Comparison of ENCODE assay signal across 21 cellular contexts in the genomic region with DNA sequence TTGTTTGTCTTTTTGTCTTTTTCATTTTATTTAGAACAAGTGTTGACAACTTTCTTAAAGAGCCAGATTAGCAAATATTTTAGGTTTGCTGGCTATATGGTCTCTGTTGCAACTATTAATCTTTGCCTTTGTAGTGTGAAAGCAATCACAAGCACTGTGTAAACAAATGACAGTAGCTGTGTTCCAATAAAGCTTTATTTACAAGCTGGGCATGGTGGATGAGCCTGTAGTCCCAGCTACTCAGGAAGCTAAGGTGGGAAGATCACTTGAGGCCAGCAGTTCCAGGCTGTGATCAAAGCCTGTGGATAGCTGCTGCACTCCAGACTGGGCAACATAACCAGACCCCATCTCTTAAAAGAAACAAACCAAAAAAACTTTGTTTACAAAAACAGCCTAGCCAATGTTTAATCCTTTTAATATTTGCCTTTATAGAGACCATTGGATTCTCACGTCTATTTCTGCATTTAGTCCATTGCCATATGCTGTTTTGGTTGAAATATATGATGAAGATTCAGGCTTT. TPM values are rescaled to one million over a fixed set of nuclear protein-coding genes. Genes with fewer than 3 reads are reported as not detected.
DNase-seq lines count a peak whose midpoint lies in the region; ATAC-seq, FAIRE-seq and TF ChIP-seq lines count a peak whose summit lies in the region.
"Had no signal": no experiment of that assay in that cellular context is flagged by ENCODE, and none has a peak within 500 bp of the region (broad histone marks: within the 10 kb centered on the region; RNA-seq: fewer than 3 reads in every experiment).

No MANE protein-coding gene starts in this region.

- no peak overlapping the region for H3K27ac Mint-ChIP-seq in activated CD4-positive, alpha-beta T cell treated with anti-CD3 and anti-CD28 coated beads, Interleukin-2, amount 10 ng/mL, durations not matched to agents 24 days and 14 days
- no peak overlapping the region for H3K27ac Mint-ChIP-seq in astrocyte (ENCODE audit: unreplicated experiment)
- H3K27ac Mint-ChIP-seq in neural crest cell (ENCODE audit: unreplicated experiment) = no peak overlapping the region

- intact Hi-C loops in activated CD4-positive, alpha-beta T cell treated with anti-CD3 and anti-CD28 coated beads, Interleukin-2, amount 10 ng/mL, durations not matched to agents 24 days and 14 days (cut with micrococcal nuclease) = loop anchor here (5.0 to 10.0 kb wide), 3 partner anchors 103 to 1050 kb away; partner anchors contain the start of genes PDZD2, SUB1 and ZFR

- H3K36me3 ChIP-seq in Loucy (ENCODE audit: insufficient read depth, low read length) = peaks cover 17% of the 10 kb centered on the region
- peaks cover 24% of the 10 kb centered on the region for H3K36me3 ChIP-seq in astrocyte (ENCODE audit: insufficient read depth, low read length)
- peaks cover 0 to 57% of the 10 kb centered on the region in 2 donors for H3K36me3 ChIP-seq in gastroesophageal sphincter

- ATAC-seq in gastroesophageal sphincter = no peak
- no peak for ATAC-seq in HG03159 (IDR thresholded peaks at IDR 0.05; ENCODE audit: unreplicated experiment)
- ATAC-seq: A549, left cardiac atrium had no signal

- H3K4me3 Mint-ChIP-seq in activated CD4-positive, alpha-beta T cell treated with anti-CD3 and anti-CD28 coated beads, Interleukin-2, amount 10 ng/mL, durations not matched to agents 24 days and 14 days = peak overlapping the region; percentile 91
- H3K4me3 Mint-ChIP-seq in astrocyte (ENCODE audit: unreplicated experiment) (peak overlapping the region; percentile 29), neural crest cell (peak overlapping the region; percentile 64)

- no peaks in the 10 kb centered on the region for H3K27me3 Mint-ChIP-seq in activated CD4-positive, alpha-beta T cell treated with anti-CD3 and anti-CD28 coated beads, Interleukin-2, amount 10 ng/mL, durations not matched to agents 24 days and 14 days
- H3K27me3 Mint-ChIP-seq in astrocyte (ENCODE audit: low read depth, unreplicated experiment) = no peaks in the 10 kb centered on the region
- H3K27me3 Mint-ChIP-seq in neural crest cell (ENCODE audit: low read depth) = no peaks in the 10 kb centered on the region

- H3K27me3 ChIP-seq in Loucy (ENCODE audit: insufficient read depth, low read length, poor library complexity, severe bottlenecking) (peaks cover 3% of the 10 kb centered on the region), astrocyte (ENCODE audit: insufficient read depth, low read length) (no peaks in the 10 kb centered on the region), gastroesophageal sphincter (no peaks in the 10 kb centered on the region)
- H3K27me3 ChIP-seq: BLaER1 treated with 17β-estradiol and CSF1 and Interleukin-3, amounts not matched to agents 10 nM and 100 nM; esophagus muscularis mucosa had no signal

- TF ChIP-seq POLR2A in gastroesophageal sphincter (IDR thresholded peaks at IDR 0.05) = no peak

- H3K4me1 Mint-ChIP-seq in activated CD4-positive, alpha-beta T cell treated with anti-CD3 and anti-CD28 coated beads, Interleukin-2, amount 10 ng/mL, durations not matched to agents 24 days and 14 days = peaks cover 27% of the 10 kb centered on the region
- H3K4me1 Mint-ChIP-seq in astrocyte (ENCODE audit: low read depth, unreplicated experiment) = peaks cover 33% of the 10 kb centered on the region
- peaks cover 55% of the 10 kb centered on the region for H3K4me1 Mint-ChIP-seq in neural crest cell

- H3F3A ChIP-seq in Loucy (ENCODE audit: low read depth) = no peaks in the 10 kb centered on the region

- H3K4me3 ChIP-seq in Loucy (ENCODE audit: low read length, poor library complexity, severe bottlenecking) = peak overlapping the region; percentile 99
- no peak overlapping the region for H3K4me3 ChIP-seq in astrocyte (ENCODE audit: insufficient read depth, low read depth, low read length)
- H3K4me3 ChIP-seq in gastroesophageal sphincter = no peak overlapping the region
- H3K4me3 ChIP-seq: A549, esophagus muscularis mucosa had no signal

- peaks cover 51% of the 10 kb centered on the region for H3K36me3 Mint-ChIP-seq in activated CD4-positive, alpha-beta T cell treated with anti-CD3 and anti-CD28 coated beads, Interleukin-2, amount 10 ng/mL, durations not matched to agents 24 days and 14 days (ENCODE audit: low read depth)
- H3K36me3 Mint-ChIP-seq in astrocyte (ENCODE audit: low read depth, unreplicated experiment) (peaks cover 6% of the 10 kb centered on the region), neural crest cell (ENCODE audit: low read depth) (peaks cover 7% of the 10 kb centered on the region)

- H3K27ac ChIP-seq in astrocyte (ENCODE audit: low read depth, low read length) (no peak overlapping the region), gastroesophageal sphincter (no peak overlapping the region)
- H3K27ac ChIP-seq: A549; BLaER1 treated with 17β-estradiol and CSF1 and Interleukin-3, amounts not matched to agents 10 nM and 100 nM; esophagus muscularis mucosa; HL-60; WERI-Rb-1 had no signal

- 60 to 74% methylated on average over 1 of the region's 1 CpG for WGBS in gastroesophageal sphincter (ENCODE audit: low coverage in 1 of 2), 2 donors

- H3K9me3 ChIP-seq in Loucy (ENCODE audit: insufficient read depth, low read depth, low read length) (no peaks in the 10 kb centered on the region), astrocyte (ENCODE audit: insufficient read depth, low read depth, low read length) (no peaks in the 10 kb centered on the region), gastroesophageal sphincter (no peaks in the 10 kb centered on the region)
- H3K9me3 ChIP-seq: A549; BLaER1 treated with 17β-estradiol and CSF1 and Interleukin-3, amounts not matched to agents 10 nM and 100 nM; esophagus muscularis mucosa had no signal

- no peak overlapping the region for H3K9ac ChIP-seq in Loucy (ENCODE audit: low read depth, low read length, poor library complexity, severe bottlenecking)
- H3K9ac ChIP-seq in astrocyte (ENCODE audit: low read length) = no peak overlapping the region
- H3K9ac ChIP-seq: BLaER1 treated with 17β-estradiol and CSF1 and Interleukin-3, amounts not matched to agents 10 nM and 100 nM had no signal

- H2AFZ ChIP-seq in Loucy (ENCODE audit: low read length) (no peak overlapping the region), astrocyte (ENCODE audit: low read depth, low read length) (no peak overlapping the region)

- no peak for DNase-seq in activated CD4-positive, alpha-beta T cell treated with anti-CD3 and anti-CD28 coated beads, Interleukin-2, amount 10 ng/mL, durations not matched to agents 24 days and 14 days
- DNase-seq in activated CD4-positive, alpha-beta T cell treated with anti-CD3 and anti-CD28 coated beads for 48 hours = no peak
- no peak for DNase-seq in astrocyte (ENCODE audit: low read depth)
- DNase-seq in neural crest cell (ENCODE audit: low read depth, low spot score) = no peak
- no peak for DNase-seq in hypothalamus (lab: John Stamatoyannopoulos, UW)
- DNase-seq: cerebellar nuclear complex; DMS 273 treated with DMSO at 0.1 percent for 48 hours; effector CD4-positive, alpha-beta T cell; HCEC 1CT; left cardiac atrium; NCI-H1930; retina; WERI-Rb-1 had no signal

- H4K20me1 ChIP-seq in Loucy (ENCODE audit: insufficient read depth, low read length, poor library complexity, severe bottlenecking) (peaks cover 18% of the 10 kb centered on the region), astrocyte (ENCODE audit: insufficient read depth, low read length) (peaks cover 10% of the 10 kb centered on the region)

- H3K79me2 ChIP-seq in Loucy (ENCODE audit: insufficient read depth, low read length) = peaks cover 65% of the 10 kb centered on the region
- H3K79me2 ChIP-seq in astrocyte (ENCODE audit: insufficient read depth, low read length) = peaks cover 58% of the 10 kb centered on the region

- no peak for FAIRE-seq in astrocyte (lab: Jason Lieb, UNC)
- FAIRE-seq: A549, GM12891 had no signal

- no peak for TF ChIP-seq EP300 in gastroesophageal sphincter (IDR thresholded peaks at IDR 0.05)

- H3K4me2 ChIP-seq in Loucy (ENCODE audit: low read depth, low read length, poor library complexity, severe bottlenecking) (peak overlapping the region; percentile 64), astrocyte (ENCODE audit: low read length) (no peak overlapping the region)

- H3K9me2 ChIP-seq in Loucy (replicated peaks; ENCODE audit: low read depth, low read length) = no peaks in the 10 kb centered on the region

- no peaks in the 10 kb centered on the region for H3K9me3 Mint-ChIP-seq in activated CD4-positive, alpha-beta T cell treated with anti-CD3 and anti-CD28 coated beads, Interleukin-2, amount 10 ng/mL, durations not matched to agents 24 days and 14 days
- H3K9me3 Mint-ChIP-seq in astrocyte (ENCODE audit: unreplicated experiment) = no peaks in the 10 kb centered on the region
- no peaks in the 10 kb centered on the region for H3K9me3 Mint-ChIP-seq in neural crest cell

- no peak for TF ChIP-seq CTCF in Loucy (conservative IDR thresholded peaks at IDR 0.05; ENCODE audit: low read length)
- TF ChIP-seq CTCF in astrocyte (IDR thresholded peaks at IDR 0.05; ENCODE audit: insufficient read depth, low read depth, low read length) = no peak
- no peak for TF ChIP-seq CTCF in neural crest cell (conservative IDR thresholded peaks at IDR 0.05)
- no peak for TF ChIP-seq CTCF in gastroesophageal sphincter (IDR thresholded peaks at IDR 0.05)

- H3K4me1 ChIP-seq in Loucy (ENCODE audit: insufficient read depth, low read length, poor library complexity, severe bottlenecking) = peaks cover 36% of the 10 kb centered on the region
- peaks cover 23% of the 10 kb centered on the region for H3K4me1 ChIP-seq in astrocyte (ENCODE audit: insufficient read depth, low read length)
- H3K4me1 ChIP-seq in gastroesophageal sphincter = peaks cover 13 to 35% (median 18%) of the 10 kb centered on the region in 3 donors

RNA-seq across cellular contexts. Expression of gene C5orf22, which starts 2.5 kb away (rescaled TPM):
- 34.2 and 37.7 TPM in 2 replicates for total RNA-seq in activated CD4-positive, alpha-beta T cell treated with anti-CD3 and anti-CD28 coated beads, Interleukin-2, amount 10 ng/mL, durations not matched to agents 24 days and 14 days
- total RNA-seq in astrocyte (25.9 and 26.5 TPM in 2 replicates), neural crest cell (31.3 and 33.5 TPM in 2 replicates), gastroesophageal sphincter (10 to 100 TPM; 16.8 to 19.9 (median 17.9) TPM)

RNA-seq across cellular contexts. Expression of gene DROSHA, which starts 2.7 kb away (rescaled TPM):
- 86.5 and 88.7 TPM in 2 replicates for total RNA-seq in activated CD4-positive, alpha-beta T cell treated with anti-CD3 and anti-CD28 coated beads, Interleukin-2, amount 10 ng/mL, durations not matched to agents 24 days and 14 days
- total RNA-seq in astrocyte (50.6 and 56.5 TPM in 2 replicates), neural crest cell (116 and 128 TPM in 2 replicates), gastroesophageal sphincter (10 to 100 TPM; 22.4 to 38.0 (median 36.4) TPM)

Comparison
In these comparisons a context has a peak if more than half of its experiments do, and no peak if none do; other contexts are left out.
1. H3K4me3 Mint-ChIP-seq: peak in every context shown above with its lines; median percentile 91 in activated CD4-positive, alpha-beta T cell treated with anti-CD3 and anti-CD28 coated beads, Interleukin-2, amount 10 ng/mL, durations not matched to agents 24 days and 14 days; 64 in neural crest cell; 29 in astrocyte.